Comparison of ENCODE assay signal across 1 cellular context in the genomic region with DNA sequence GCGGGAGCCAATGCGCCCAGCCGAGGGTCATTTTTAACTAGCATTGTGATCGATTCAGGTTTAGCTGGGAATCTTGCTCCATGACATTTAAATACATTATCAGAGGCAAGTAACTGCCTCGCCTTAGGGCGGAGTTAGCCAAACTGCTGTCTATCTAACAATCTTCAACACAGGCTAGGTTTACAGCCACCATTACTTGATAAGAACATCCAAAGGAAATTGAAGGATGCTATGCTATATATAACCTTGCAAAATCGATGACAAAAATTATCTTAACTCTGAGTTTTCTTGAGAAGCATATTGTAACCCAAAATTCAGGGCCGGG.
TF ChIP-seq lines count a peak whose summit lies in the region.

No MANE protein-coding gene starts in this region.

TF ChIP-seq in IMR-90, 13 proteins besides CTCF, POLR2A, EP300 and RAD21 (continued from another document):
- no peak for TF ChIP-seq MAZ (IDR thresholded peaks at IDR 0.05; ENCODE audit: borderline replicate concordance, low read depth, low read length)
